ENCODE assay signal across 19 cellular contexts in the genomic region with DNA sequence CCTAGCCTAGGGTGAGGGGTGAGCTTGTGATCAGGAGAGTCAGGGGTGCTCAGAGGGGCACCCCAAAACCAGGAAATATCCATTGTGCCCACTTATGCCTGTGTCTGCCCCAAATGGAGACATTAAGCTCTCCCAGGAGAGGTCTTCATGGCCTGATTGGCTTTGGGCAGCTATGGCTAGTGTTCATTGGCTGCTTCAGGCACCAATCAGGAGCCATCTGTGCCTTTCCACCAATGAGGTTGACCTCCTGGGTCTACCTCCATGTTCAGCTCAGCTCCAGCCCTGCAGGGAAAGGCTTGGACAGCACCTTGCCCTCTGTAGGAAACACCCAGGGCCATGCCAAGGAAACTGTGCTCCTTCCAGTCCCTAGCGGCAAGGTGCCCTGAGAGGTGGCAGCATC. TPM values are rescaled to one million over a fixed set of nuclear protein-coding genes. Genes with fewer than 3 reads are reported as not detected.
DNase-seq lines count a peak whose midpoint lies in the region; ATAC-seq, FAIRE-seq and TF ChIP-seq lines count a peak whose summit lies in the region.
"Had no signal": no experiment of that assay in that cellular context is flagged by ENCODE, and none has a peak within 500 bp of the region (broad histone marks: within the 10 kb centered on the region; RNA-seq: fewer than 3 reads in every experiment).

No MANE protein-coding gene starts in this region.

- RAD21 ChIA-PET in GM12878 (lab: Charles Lee; ENCODE audit: unreplicated experiment) = no interaction called here

- no peak for TF ChIP-seq CTCF in GM12878 (IDR thresholded peaks at IDR 0.05 in 2 of 3, conservative IDR thresholded peaks at IDR 0.05 in 1 of 3; ENCODE audit: control insufficient read depth in 2 of 3, extremely low read depth in 1 of 3, insufficient read depth in 1 of 3, low read depth in 3 of 3, low read length in 3 of 3)

- ATAC-seq in GM12878 = peak; percentile 59
- no peak for ATAC-seq in GM19328 (IDR thresholded peaks at IDR 0.05; ENCODE audit: unreplicated experiment)
- ATAC-seq: activated CD8-positive, alpha-beta T cell treated with anti-CD3 and anti-CD28 coated beads, Interleukin-2, amount 10 ng/mL, durations not matched to agents 7 days and 5 days; foreskin keratinocyte had no signal

- no peaks in the 10 kb centered on the region for H3K79me2 ChIP-seq in GM12878 (ENCODE audit: control insufficient read depth, insufficient read depth, low read length)

- POLR2A ChIA-PET in GM12878 (lab: Charles Lee) = interaction anchor here (0.6 kb wide), 1 partner anchor 17 kb away, joined by 5 read pairs; no protein-coding TSS in a partner anchor

- H3K9me3 ChIP-seq in GM12878 (replicated peaks; ENCODE audit: control insufficient read depth, insufficient read depth, low read length) = no peaks in the 10 kb centered on the region
- H3K9me3 ChIP-seq: thyroid gland had no signal

- peaks cover 2% of the 10 kb centered on the region for H3K4me1 ChIP-seq in GM12878 (ENCODE audit: control insufficient read depth, insufficient read depth, low read length)
- H3K4me1 ChIP-seq: foreskin keratinocyte had no signal

- no peak for FAIRE-seq in GM12878 (lab: Jason Lieb, UNC)
- FAIRE-seq: A204.1 had no signal

- TF ChIP-seq RAD21 in GM12878 (IDR thresholded peaks at IDR 0.05; ENCODE audit: insufficient read depth, low read depth, low read length) = no peak

- no peak overlapping the region for H3K27ac ChIP-seq in GM12878 (ENCODE audit: control insufficient read depth, insufficient read depth)
- H3K27ac ChIP-seq: brain microvascular endothelial cell, C4-2B, epithelial cell of prostate, foreskin keratinocyte, RWPE1, thyroid gland, WERI-Rb-1 had no signal

- BruUV-seq in GM12878 (replicated peaks; lab: Mats Ljungman, UMichigan) = no TSS peak

- no peak overlapping the region for H3K9ac ChIP-seq in GM12878 (ENCODE audit: control insufficient read depth, insufficient read depth, low read length)

- H3K4me3 ChIP-seq in GM12878 = no peak overlapping the region
- H3K4me3 ChIP-seq: thyroid gland had no signal

- SMC1A ChIA-PET in GM12878 (lab: Charles Lee; ENCODE audit: uncharacterized antibody, unreplicated experiment) = no interaction called here

- peak; percentile 47 for DNase-seq in DMS53 (lab: John Stamatoyannopoulos, UW)
- DNase-seq in DMS53 treated with DMSO at 0.1 percent for 48 hours (lab: John Stamatoyannopoulos, UW; ENCODE audit: unreplicated experiment) = no peak
- DNase-seq in EH (ENCODE audit: low read depth) = peak; percentile 38
- DNase-seq in NAMALWA (ENCODE audit: low spot score) = peak; percentile 63
- no peak for DNase-seq in GM12878 (ENCODE audit: low read depth, low spot score)
- DNase-seq in amniotic stem cell (lab: John Stamatoyannopoulos, UW) = no peak
- no peak for DNase-seq in occipital lobe (lab: John Stamatoyannopoulos, UW)
- DNase-seq: activated CD8-positive, alpha-beta T cell treated with anti-CD3 and anti-CD28 coated beads, Interleukin-2, amount 10 ng/mL, durations not matched to agents 7 days and 5 days; activated naive CD8-positive, alpha-beta T cell treated with anti-CD3 and anti-CD28 coated beads for 36 hours; brain microvascular endothelial cell; foreskin keratinocyte; NCI-H1048; thyroid gland; WERI-Rb-1 had no signal

- no peaks in the 10 kb centered on the region for H3K36me3 ChIP-seq in GM12878 (ENCODE audit: control insufficient read depth in 2 of 2, insufficient read depth in 2 of 2, low read length in 1 of 2)
- H3K36me3 ChIP-seq: brain microvascular endothelial cell, thyroid gland had no signal

- H3K4me2 ChIP-seq in GM12878 (ENCODE audit: control insufficient read depth, insufficient read depth) = no peak overlapping the region

- in situ Hi-C loops in GM12878 (cut with MboI) = no loop called here

- TF ChIP-seq POLR2A in GM12878 (IDR thresholded peaks at IDR 0.05; ENCODE audit: low read depth, low read length) = no peak

- no peak overlapping the region for H2AFZ ChIP-seq in GM12878 (ENCODE audit: control insufficient read depth, low read depth, low read length)

- H4K20me1 ChIP-seq in GM12878 (ENCODE audit: control insufficient read depth, insufficient read depth) = no peaks in the 10 kb centered on the region

- peaks cover 3 to 4% of the 10 kb centered on the region in 2 experiments; a peak in 3 of 4 replicates for H3K27me3 ChIP-seq in GM12878 (replicated peaks in 1 of 2; ENCODE audit: control insufficient read depth in 2 of 2, insufficient read depth in 2 of 2, low read length in 1 of 2)
- H3K27me3 ChIP-seq: thyroid gland had no signal

- 100% methylated on average over 1 of the region's 1 CpG for whole genome bisulfite sequencing in GM12878 (ENCODE audit: insufficient coverage, insufficient replicate concordance, low lambda C conversion rate, missing lambda C conversion rate)

- intact Hi-C loops in GM12878 (cut with micrococcal nuclease; ENCODE audit: unreplicated experiment) = no loop called here

- CTCF ChIA-PET in GM12878 (lab: Yijun Ruan, JAX) = interaction anchor here (1.1 to 2.0 kb wide), 2 partner anchors 13 to 35 kb away, joined by 4 to 7 read pairs; no protein-coding TSS in a partner anchor

- TF ChIP-seq EP300 in GM12878 (IDR thresholded peaks at IDR 0.05; ENCODE audit: borderline replicate concordance in 1 of 2, control insufficient read depth in 1 of 2, low read depth in 2 of 2, low read length in 2 of 2) = no peak

TF ChIP-seq in GM12878, 131 proteins besides CTCF, POLR2A, EP300 and RAD21:
- no peak for TF ChIP-seq MXI1 (IDR thresholded peaks at IDR 0.05; ENCODE audit: low read depth, low read length)
TF ChIP-seq in GM12878: peak in this region for 0.

RNA-seq across cellular contexts. Expression of a gene that starts 23.9 kb away (rescaled TPM):
- total RNA-seq in GM12878 (2013; cell fraction: nucleolus; rRNA removed) = 21.2 and 22.1 TPM in 2 replicates
- total RNA-seq in GM12878 (2014; rRNA removed) = 31.9 and 47.8 TPM in 2 replicates
- total RNA-seq in GM12878 (2014; rRNA removed; fragmentation: Illumina TruSeq; extraction: Trizol) = 35.4 and 41.2 TPM in 2 replicates
- total RNA-seq in GM12878 (2021) = 181 and 189 TPM in 2 replicates
- 50.0 TPM for polyA plus RNA-seq in GM12878 (2011; ENCODE audit: low read depth)
- 10.4 and 67.5 TPM in 2 replicates for polyA plus RNA-seq in GM12878 (2011; rRNA removed)
- 139 and 153 TPM in 2 replicates for polyA plus RNA-seq in GM12878 (2011; cell fraction: cytosol; rRNA removed)
- polyA plus RNA-seq in GM12878 (2011; cell fraction: nucleus; rRNA removed) = 127 and 155 TPM in 2 replicates
- polyA plus RNA-seq in GM12878 (2012) = 172 and 210 TPM in 2 replicates
- 1.4 and 41.6 TPM in 2 replicates for polyA plus RNA-seq in GM12878 (2014; fragmentation: Illumina TruSeq; extraction: Trizol)
- 10 to 100 TPM; 13.7 to 56.5 TPM for polyA plus RNA-seq in GM12878 (2014; fragmentation: Nextera tagmentation; extraction: Ambion mirVana)
- 134 and 182 TPM in 2 replicates for polyA plus RNA-seq in GM12878 (2014; rRNA removed)
- polyA plus RNA-seq in GM12878 (2016; fragmentation: Nextera tagmentation; extraction: Ambion mirVana) = 100 to 1,000 TPM; 279 to 297 TPM
- polyA minus RNA-seq in GM12878 (2011; rRNA and poly(A)+ RNA removed) = 15.6 and 24.8 TPM in 2 replicates
- 42.6 and 53.3 TPM in 2 replicates for polyA minus RNA-seq in GM12878 (2011; cell fraction: cytosol; rRNA and poly(A)+ RNA removed)
- polyA minus RNA-seq in GM12878 (2011; cell fraction: nucleus; rRNA and poly(A)+ RNA removed) = 21.4 and 37.5 TPM in 2 replicates
- 2.7 TPM for total RNA-seq in occipital lobe

Comparison
In these comparisons a context has a peak if more than half of its experiments do, and no peak if none do; other contexts are left out.
1. DNase-seq: peak in DMS53 (single experiment), EH (single experiment) and NAMALWA (single experiment); none in DMS53 treated with DMSO at 0.1 percent for 48 hours (single experiment), GM12878 (single experiment), amniotic stem cell (single experiment) and occipital lobe (single experiment).